29 cellular contexts compared by ENCODE assay signal in the genomic region with DNA sequence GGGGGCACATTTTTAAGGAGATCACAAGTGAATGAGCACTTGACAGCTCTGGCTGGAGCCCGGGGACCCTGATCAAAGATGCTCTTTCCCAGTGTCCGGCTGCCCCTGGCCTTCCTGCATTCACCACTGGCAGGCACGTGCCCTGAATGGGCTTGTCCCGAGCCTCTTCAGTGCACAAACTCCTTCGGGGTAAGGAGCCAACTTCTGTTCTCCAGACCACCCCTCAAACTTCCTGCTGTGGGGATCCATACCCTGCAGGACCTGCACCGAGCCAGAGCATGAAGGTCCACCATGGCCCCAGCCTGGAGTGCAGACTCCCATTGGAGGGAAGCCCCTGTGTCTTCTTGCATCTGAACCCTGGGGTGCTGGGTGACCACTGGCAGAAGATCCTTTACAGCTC. TPM values are rescaled to one million over a fixed set of nuclear protein-coding genes. Genes with fewer than 3 reads are reported as not detected.
"Had no signal": no experiment of that assay in that cellular context is flagged by ENCODE, and none has a peak within 500 bp of the region (broad histone marks: within the 10 kb centered on the region; RNA-seq: fewer than 3 reads in every experiment).

No MANE protein-coding gene starts in this region.

- ATAC-seq: activated CD4-positive, alpha-beta T cell treated with anti-CD3 and anti-CD28 coated beads for 36 hours; activated T-cell treated with anti-CD3 and anti-CD28 coated beads, Interleukin-2, amount 50 U/mL, for 4 hours; activated T-helper 17 cell treated with anti-CD3 and anti-CD28 coated beads, Interleukin-2, amount 50 U/mL, for 72 hours; body of pancreas; effector memory CD8-positive, alpha-beta T cell; foreskin keratinocyte; gastrocnemius medialis had no signal

- H3K27ac ChIP-seq: body of pancreas, esophagus muscularis mucosa, foreskin keratinocyte, gastrocnemius medialis had no signal

- H3K4me1 ChIP-seq: esophagus muscularis mucosa, gastrocnemius medialis had no signal

- H3K9me3 ChIP-seq: body of pancreas, esophagus muscularis mucosa, gastrocnemius medialis had no signal

- H3K27me3 ChIP-seq: body of pancreas, esophagus muscularis mucosa, foreskin keratinocyte, gastrocnemius medialis had no signal

- H3K27me3 Mint-ChIP-seq: activated CD4-positive, alpha-beta memory T cell treated with anti-CD3 and anti-CD28 coated beads for 36 hours; activated CD4-positive, alpha-beta T cell treated with anti-CD3 and anti-CD28 coated beads for 36 hours; activated CD4-positive, alpha-beta T cell treated with anti-CD3 and anti-CD28 coated beads, Interleukin-2, amount 10 ng/mL, durations not matched to agents 24 days and 14 days; activated naive CD8-positive, alpha-beta T cell; activated T-helper 17 cell treated with anti-CD3 and anti-CD28 coated beads, Interleukin-2, amount 50 U/mL, for 72 hours; effector memory CD8-positive, alpha-beta T cell had no signal

- FAIRE-seq: colon had no signal

- DNase-seq: activated CD4-positive, alpha-beta memory T cell treated with anti-CD3 and anti-CD28 coated beads for 36 hours; activated CD4-positive, alpha-beta T cell treated with anti-CD3 and anti-CD28 coated beads for 36 hours; activated CD4-positive, alpha-beta T cell treated with anti-CD3 and anti-CD28 coated beads, Interleukin-2, amount 10 ng/mL, durations not matched to agents 24 days and 14 days; activated CD4-positive, CD25-positive, alpha-beta regulatory T cell; activated CD4-positive, CD25-positive, alpha-beta regulatory T cell treated with anti-CD3 and anti-CD28 coated beads, Interleukin-2, amount 50 U/mL, for 72 hours; activated effector memory CD4-positive, alpha-beta T cell treated with Interleukin-2 at 50 U/mL for 16 hours; activated gamma-delta T cell treated with Interleukin-2 at 50 U/mL for 16 hours; activated naive CD4-positive, alpha-beta T cell treated with anti-CD3 and anti-CD28 coated beads, Interleukin-2, amount 50 U/mL, for 16 hours; activated naive CD4-positive, alpha-beta T cell treated with Interleukin-2 at 50 U/mL for 16 hours; activated T-cell treated with anti-CD3 and anti-CD28 coated beads, Interleukin-2, amount 50 U/mL, for 4 hours; amniotic stem cell; anterior cingulate cortex; body of pancreas; caudate nucleus; cortex of kidney; effector CD4-positive, alpha-beta T cell; effector memory CD8-positive, alpha-beta T cell; erythroblast; foreskin keratinocyte; gastrocnemius medialis; glutamatergic neuron; T-helper 2 cell had no signal

- H3K9me3 Mint-ChIP-seq: activated CD4-positive, alpha-beta memory T cell treated with anti-CD3 and anti-CD28 coated beads for 36 hours; activated CD4-positive, alpha-beta T cell treated with anti-CD3 and anti-CD28 coated beads, Interleukin-2, amount 10 ng/mL, durations not matched to agents 24 days and 14 days; activated T-cell treated with anti-CD3 and anti-CD28 coated beads, Interleukin-2, amount 50 U/mL, for 4 hours; activated T-helper 17 cell treated with anti-CD3 and anti-CD28 coated beads, Interleukin-2, amount 50 U/mL, for 72 hours; effector memory CD8-positive, alpha-beta T cell had no signal

- H3K4me3 Mint-ChIP-seq: activated CD4-positive, alpha-beta memory T cell treated with anti-CD3 and anti-CD28 coated beads for 36 hours; activated CD4-positive, alpha-beta T cell treated with anti-CD3 and anti-CD28 coated beads for 36 hours; activated CD4-positive, alpha-beta T cell treated with anti-CD3 and anti-CD28 coated beads, Interleukin-2, amount 10 ng/mL, durations not matched to agents 24 days and 14 days; activated naive CD8-positive, alpha-beta T cell; activated T-cell treated with anti-CD3 and anti-CD28 coated beads, Interleukin-2, amount 50 U/mL, for 4 hours; activated T-helper 17 cell treated with anti-CD3 and anti-CD28 coated beads, Interleukin-2, amount 50 U/mL, for 72 hours; effector memory CD8-positive, alpha-beta T cell had no signal

- H3K36me3 Mint-ChIP-seq: activated CD4-positive, alpha-beta memory T cell treated with anti-CD3 and anti-CD28 coated beads for 36 hours; activated naive CD8-positive, alpha-beta T cell had no signal

- H3K36me3 ChIP-seq: esophagus muscularis mucosa, gastrocnemius medialis had no signal

- H3K27ac Mint-ChIP-seq: activated CD4-positive, alpha-beta memory T cell treated with anti-CD3 and anti-CD28 coated beads for 36 hours; activated CD4-positive, alpha-beta T cell treated with anti-CD3 and anti-CD28 coated beads for 36 hours; activated CD4-positive, alpha-beta T cell treated with anti-CD3 and anti-CD28 coated beads, Interleukin-2, amount 10 ng/mL, durations not matched to agents 24 days and 14 days; activated naive CD8-positive, alpha-beta T cell; activated T-helper 17 cell treated with anti-CD3 and anti-CD28 coated beads, Interleukin-2, amount 50 U/mL, for 72 hours; effector memory CD8-positive, alpha-beta T cell had no signal

- H3K4me3 ChIP-seq: body of pancreas, esophagus muscularis mucosa, gastrocnemius medialis had no signal

RNA-seq across cellular contexts. Expression of gene SLC12A3, which starts 9.8 kb away (rescaled TPM):
- total RNA-seq: activated CD4-positive, alpha-beta memory T cell treated with anti-CD3 and anti-CD28 coated beads for 36 hours; activated CD4-positive, alpha-beta T cell treated with anti-CD3 and anti-CD28 coated beads for 36 hours; activated CD4-positive, alpha-beta T cell treated with anti-CD3 and anti-CD28 coated beads, Interleukin-2, amount 10 ng/mL, durations not matched to agents 24 days and 14 days; activated T-cell treated with anti-CD3 and anti-CD28 coated beads, Interleukin-2, amount 50 U/mL, for 4 hours; activated T-helper 17 cell treated with anti-CD3 and anti-CD28 coated beads, Interleukin-2, amount 50 U/mL, for 72 hours; body of pancreas; chondrocyte; dermis blood vessel endothelial cell; esophagus muscularis mucosa; foreskin keratinocyte; gastrocnemius medialis; T-helper 1 cell treated with Interleukin-12 subunit alpha and Interleukin-12 subunit beta and Interleukin-4 antibody, amounts not matched to agents 30 ng/mL and 1 ng/mL, for 36 hours had no signal
- polyA plus RNA-seq: foreskin keratinocyte had no signal
